In genomic region chr3:13280856-13281656, GRCh38 we compare ENCODE assay signal across 10 cellular contexts.
DNase-seq lines count a peak whose midpoint lies in the region; ATAC-seq and TF ChIP-seq lines count a peak whose summit lies in the region.
"Had no signal": no experiment of that assay in that cellular context is flagged by ENCODE, and none has a peak within 500 bp of the region (broad histone marks: within the 10 kb centered on the region; RNA-seq: fewer than 3 reads in every experiment).

No MANE protein-coding gene starts in this region.

- peaks cover 4 to 16% of the 10 kb centered on the region in 2 donors for H3K4me1 ChIP-seq in ascending aorta
- peaks cover 0 to 8% of the 10 kb centered on the region in 2 donors for H3K4me1 ChIP-seq in lung (ENCODE audit: control insufficient read depth in 2 of 2, insufficient read depth in 2 of 2, low read length in 2 of 2)
- H3K4me1 ChIP-seq in tibial nerve: peaks cover 0 to 47% (median 14%) of the 10 kb centered on the region in 4 donors

- no peaks in the 10 kb centered on the region for H3K9me3 ChIP-seq in ascending aorta
- peaks cover 0 to 17% of the 10 kb centered on the region in 2 donors for H3K9me3 ChIP-seq in lung (ENCODE audit: control insufficient read depth in 2 of 2, insufficient read depth in 1 of 2, low read length in 1 of 2)
- peaks cover 0 to 13% (median 2%) of the 10 kb centered on the region in 4 donors for H3K9me3 ChIP-seq in tibial nerve

- peak overlapping the region; percentile 73 for H3K4me3 Mint-ChIP-seq in activated T-cell treated with anti-CD3 and anti-CD28 coated beads, Interleukin-2, amount 50 U/mL, for 4 hours

- TF ChIP-seq POLR2A in tibial nerve (IDR thresholded peaks at IDR 0.05): no peak

- ATAC-seq in activated T-cell treated with anti-CD3 and anti-CD28 coated beads, Interleukin-2, amount 50 U/mL, for 4 hours: no peak
- ATAC-seq in lung (ENCODE audit: insufficient read depth, low FRiP score) (no peak), GM21825 (IDR thresholded peaks at IDR 0.05; ENCODE audit: unreplicated experiment) (no peak)

- H3K27me3 ChIP-seq in ascending aorta: peaks cover 4% of the 10 kb centered on the region
- peaks cover 6% of the 10 kb centered on the region for H3K27me3 ChIP-seq in lung (ENCODE audit: control insufficient read depth, insufficient read depth)
- H3K27me3 ChIP-seq in tibial nerve: peaks cover 0 to 28% of the 10 kb centered on the region in 2 donors

- peak overlapping the region in 1 of 2 donors; percentile 64 for H3K4me3 ChIP-seq in ascending aorta
- H3K4me3 ChIP-seq in lung: no peak overlapping the region
- H3K4me3 ChIP-seq in tibial nerve: peak overlapping the region in 2 of 4 donors; percentile 35 to 61

- peaks cover 9% of the 10 kb centered on the region for H3K9me3 Mint-ChIP-seq in activated T-cell treated with anti-CD3 and anti-CD28 coated beads, Interleukin-2, amount 50 U/mL, for 4 hours

- TF ChIP-seq CTCF in ascending aorta (IDR thresholded peaks at IDR 0.05): no peak
- TF ChIP-seq CTCF in lung (IDR thresholded peaks at IDR 0.05; ENCODE audit: control extremely low read depth, extremely low read depth): no peak
- TF ChIP-seq CTCF in tibial nerve (IDR thresholded peaks at IDR 0.05): no peak

- peak overlapping the region; percentile 68 to 72 for H3K27ac ChIP-seq in ascending aorta
- H3K27ac ChIP-seq in lung (ENCODE audit: low read depth in 1 of 2, low read length in 1 of 2): peak overlapping the region; percentile 10 to 17
- peak overlapping the region in 3 of 4 donors; percentile 61 to 84 (median 68) for H3K27ac ChIP-seq in tibial nerve

- H3K4me1 Mint-ChIP-seq in activated T-cell treated with anti-CD3 and anti-CD28 coated beads, Interleukin-2, amount 50 U/mL, for 4 hours (ENCODE audit: low read depth): peaks cover 5% of the 10 kb centered on the region

- no peak for DNase-seq in activated T-cell treated with anti-CD3 and anti-CD28 coated beads, Interleukin-2, amount 50 U/mL, for 4 hours
- no peak for DNase-seq in activated T-cell treated with anti-CD3 and anti-CD28 coated beads for 4 hours
- DNase-seq in ascending aorta (ENCODE audit: low spot score in 2 of 2): no peak
- DNase-seq in lung (ENCODE audit: low spot score): no peak
- no peak for DNase-seq in tibial nerve (ENCODE audit: low spot score in 2 of 2)
- DNase-seq in NCI-H2171 (lab: John Stamatoyannopoulos, UW): no peak
- DNase-seq in NCI-H510A treated with DMSO at 0.1 percent for 48 hours (lab: John Stamatoyannopoulos, UW): no peak
- DNase-seq: AML-193, NCI-H446 had no signal

- WGBS in lung, 2 donors: 47 to 53% methylated on average over 23 of the region's 23 CpGs
- whole genome bisulfite sequencing in tibial nerve, 2 donors: 52 to 63% methylated on average over 15 to 20 of the region's 23 CpGs

- intact Hi-C loops in ascending aorta (cut with DNase I): loop anchor here (5.0 kb wide), 1 partner anchor 189 kb away; no protein-coding TSS in a partner anchor

- no peak for TF ChIP-seq EP300 in tibial nerve (IDR thresholded peaks at IDR 0.05)

- peaks cover 48% of the 10 kb centered on the region for H3K27me3 Mint-ChIP-seq in activated T-cell treated with anti-CD3 and anti-CD28 coated beads, Interleukin-2, amount 50 U/mL, for 4 hours (ENCODE audit: low read depth)

- H3K36me3 Mint-ChIP-seq in activated T-cell treated with anti-CD3 and anti-CD28 coated beads, Interleukin-2, amount 50 U/mL, for 4 hours (ENCODE audit: insufficient read depth): no peaks in the 10 kb centered on the region

- H3K36me3 ChIP-seq in ascending aorta: no peaks in the 10 kb centered on the region
- no peaks in the 10 kb centered on the region for H3K36me3 ChIP-seq in lung (ENCODE audit: control insufficient read depth in 2 of 2, insufficient read depth in 2 of 2, low read length in 2 of 2)
- no peaks in the 10 kb centered on the region for H3K36me3 ChIP-seq in tibial nerve

Comparison
In these comparisons a context has a peak if more than half of its experiments do, and no peak if none do; other contexts are left out.
1. H3K27ac ChIP-seq: peak in every context shown above with its lines; median percentile 70 in ascending aorta; 68 in tibial nerve; 14 in lung.